Comparison of ENCODE assay signal across 17 cellular contexts in genomic region chr13:110097013-110097412, GRCh38.
"Had no signal": no experiment of that assay in that cellular context is flagged by ENCODE, and none has a peak within 500 bp of the region (broad histone marks: within the 10 kb centered on the region; RNA-seq: fewer than 3 reads in every experiment).

No MANE protein-coding gene starts in this region.

- H3K27me3 ChIP-seq: body of pancreas, gastrocnemius medialis, neural progenitor cell, right atrium auricular region, tibial nerve, uterus had no signal

- H3K4me3 ChIP-seq: body of pancreas, gastrocnemius medialis, neural progenitor cell, right atrium auricular region, skin epidermis, tibial nerve, uterus had no signal

- DNase-seq: activated CD4-positive, alpha-beta memory T cell treated with anti-CD3 and anti-CD28 coated beads for 36 hours; activated naive CD4-positive, alpha-beta T cell treated with anti-CD3 and anti-CD28 coated beads for 36 hours; body of pancreas; cortex of kidney; gastrocnemius medialis; head of caudate nucleus; mesendoderm; naive thymus-derived CD4-positive, alpha-beta T cell; stimulated activated CD4-positive, alpha-beta T cell treated with anti-CD3 and anti-CD28 coated beads, Interleukin-15, amount 100 ng/mL, for 24 hours; stimulated activated CD4-positive, alpha-beta T cell treated with anti-CD3 and anti-CD28 coated beads, Interleukin-2, amount 100 ng/mL, for 48 hours; uterus had no signal

- ATAC-seq: body of pancreas; gastrocnemius medialis; naive thymus-derived CD4-positive, alpha-beta T cell had no signal

- H3K36me3 ChIP-seq: gastrocnemius medialis, right atrium auricular region, tibial nerve, uterus had no signal

- FAIRE-seq: endometrium, TTC549 had no signal

- H3K27ac ChIP-seq: gastrocnemius medialis, neural progenitor cell, right atrium auricular region, uterus had no signal

- H3K9ac ChIP-seq: neural progenitor cell had no signal

- H3K9me3 ChIP-seq: gastrocnemius medialis, uterus had no signal

- H3K4me1 ChIP-seq: neural progenitor cell had no signal
